ENCODE assay signal across 9 cellular contexts in genomic region chr1:117051224-117052064, GRCh38. TPM values are rescaled to one million over a fixed set of nuclear protein-coding genes. Genes with fewer than 3 reads are reported as not detected.
A peak's percentile ranks its signal among the peaks of the same experiment; 100 is the strongest.
DNase-seq lines count a peak whose midpoint lies in the region; ATAC-seq, FAIRE-seq and TF ChIP-seq lines count a peak whose summit lies in the region.
"Had no signal": no experiment of that assay in that cellular context is flagged by ENCODE, and none has a peak within 500 bp of the region (broad histone marks: within the 10 kb centered on the region; RNA-seq: fewer than 3 reads in every experiment).

No MANE protein-coding gene starts in this region.

- no peaks in the 10 kb centered on the region for H4K20me1 ChIP-seq in MM.1S (ENCODE audit: insufficient read depth, low read length)

- no peak overlapping the region for H3K9ac ChIP-seq in MM.1S (ENCODE audit: low read length)

- H3K36me3 ChIP-seq in MM.1S (replicated peaks; ENCODE audit: insufficient read depth, low read length) (no peaks in the 10 kb centered on the region), muscle layer of duodenum (ENCODE audit: control insufficient read depth in 1 of 2, insufficient read depth in 2 of 2, low read length in 2 of 2) (no peaks in the 10 kb centered on the region)

- no peak overlapping the region for H3K27ac ChIP-seq in MM.1S (ENCODE audit: low read length)
- peak overlapping the region; percentile 59 for H3K27ac ChIP-seq in muscle layer of duodenum (ENCODE audit: low read length)

- H3K36me3 Mint-ChIP-seq in activated naive CD8-positive, alpha-beta T cell = no peaks in the 10 kb centered on the region

- H3F3A ChIP-seq in MM.1S (ENCODE audit: insufficient read depth, low read length) = no peaks in the 10 kb centered on the region

- no peak overlapping the region for H2AFZ ChIP-seq in MM.1S (ENCODE audit: low read length)

- TF ChIP-seq CTCF in MM.1S (IDR thresholded peaks at IDR 0.05; ENCODE audit: low read length) = no peak

- H3K79me2 ChIP-seq in MM.1S (ENCODE audit: low read length) = no peaks in the 10 kb centered on the region

- no peaks in the 10 kb centered on the region for H3K27me3 Mint-ChIP-seq in activated naive CD8-positive, alpha-beta T cell

- no peaks in the 10 kb centered on the region for H3K9me3 ChIP-seq in MM.1S (replicated peaks; ENCODE audit: insufficient read depth, low read length)
- H3K9me3 ChIP-seq in muscle layer of duodenum (ENCODE audit: control insufficient read depth in 1 of 2, low read length in 2 of 2) = no peaks in the 10 kb centered on the region

- H3K4me2 ChIP-seq in MM.1S (ENCODE audit: low read depth, low read length) = peak overlapping the region; percentile 21; the same call in 1 of the 2 replicates

- H3K4me3 ChIP-seq in GM08714 (ENCODE audit: low read length) (peak overlapping the region; percentile 58; the same call in 1 of the 2 replicates), MM.1S (ENCODE audit: low read length) (no peak overlapping the region), muscle layer of duodenum (ENCODE audit: low read depth in 1 of 2, low read length in 2 of 2) (peak overlapping the region; percentile 18 to 33)

- H3K4me3 Mint-ChIP-seq in activated naive CD8-positive, alpha-beta T cell = peak overlapping the region; percentile 78

- no peaks in the 10 kb centered on the region for H3K9me2 ChIP-seq in MM.1S (replicated peaks; ENCODE audit: insufficient read depth, low read length)

- H3K4me1 Mint-ChIP-seq in activated naive CD8-positive, alpha-beta T cell (ENCODE audit: low read depth) = peaks cover 62% of the 10 kb centered on the region

- no peak for DNase-seq in MM.1S
- no peak for DNase-seq in frontal cortex (ENCODE audit: low spot score in 2 of 2)
- no peak for DNase-seq in retina
- no peak for DNase-seq in COLO829 (ENCODE audit: low spot score)

- no peaks in the 10 kb centered on the region for H3K4me1 ChIP-seq in MM.1S (ENCODE audit: low read length)
- no peaks in the 10 kb centered on the region for H3K4me1 ChIP-seq in muscle layer of duodenum (ENCODE audit: control insufficient read depth in 1 of 2, insufficient read depth in 2 of 2, low read length in 2 of 2)

- H3K9me3 Mint-ChIP-seq in activated naive CD8-positive, alpha-beta T cell (ENCODE audit: low read depth) = no peaks in the 10 kb centered on the region

- H3K27me3 ChIP-seq in MM.1S (replicated peaks; ENCODE audit: insufficient read depth, low read length) (no peaks in the 10 kb centered on the region), muscle layer of duodenum (ENCODE audit: low read depth, low read length) (no peaks in the 10 kb centered on the region)

- peak; percentile 90 for ATAC-seq in GM21576 (IDR thresholded peaks at IDR 0.05; ENCODE audit: unreplicated experiment)

- H3K27ac Mint-ChIP-seq in activated naive CD8-positive, alpha-beta T cell = peak overlapping the region; percentile 91

- FAIRE-seq in frontal cortex (lab: Jason Lieb, UNC) = no peak
- FAIRE-seq: H1 had no signal

RNA-seq across cellular contexts. Expression of gene TTF2, which starts 8.7 kb away (rescaled TPM):
- 3.3 TPM for total RNA-seq in frontal cortex

RNA-seq across cellular contexts. Expression of gene CD101, which starts 49.9 kb away (rescaled TPM):
- 0.82 TPM for total RNA-seq in frontal cortex
